8 cellular contexts compared by ENCODE assay signal in the genomic region with DNA sequence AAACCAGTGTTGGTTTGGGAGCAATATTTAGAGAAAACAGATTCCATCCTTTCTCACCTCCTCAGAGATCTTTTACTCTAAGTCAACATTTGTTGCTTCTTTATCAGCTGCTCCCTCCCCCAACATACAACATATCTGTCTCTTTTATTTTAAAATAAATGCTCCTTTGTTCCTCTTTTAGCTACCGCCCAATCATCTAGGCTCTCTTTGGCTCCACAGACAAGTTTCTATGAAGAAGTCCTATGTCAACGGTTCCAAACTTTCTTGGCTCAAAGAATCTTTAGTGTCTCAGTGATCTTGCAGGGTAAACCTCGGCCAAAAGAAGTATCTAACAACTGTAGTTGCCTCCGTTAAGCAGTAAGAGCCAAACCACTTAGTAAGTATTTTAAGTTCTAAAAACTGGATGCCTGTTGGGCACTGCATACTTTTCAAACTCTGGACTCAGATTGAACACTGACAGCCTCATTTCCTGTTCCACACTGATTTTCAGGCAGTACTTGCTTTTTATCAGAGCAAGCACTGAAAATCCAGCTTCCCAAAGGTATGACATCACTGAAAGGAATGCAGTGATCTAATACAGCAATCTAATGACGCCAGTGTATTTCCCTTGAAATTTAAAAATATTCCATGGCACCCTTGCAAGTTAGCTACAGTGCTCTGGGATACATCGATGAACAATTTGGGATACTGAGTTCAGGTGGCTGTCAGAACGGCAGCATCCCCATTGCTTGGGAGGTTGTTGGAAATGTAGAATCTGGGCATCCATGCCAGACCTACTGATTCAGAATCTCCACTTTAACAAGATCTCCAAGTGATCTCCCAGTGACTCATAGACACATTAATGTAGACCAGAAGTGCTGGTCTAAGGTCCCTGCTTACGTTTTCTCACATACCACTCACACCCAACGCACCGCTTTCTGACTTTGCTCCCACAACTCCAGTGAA. TPM values are rescaled to one million over a fixed set of nuclear protein-coding genes. Genes with fewer than 3 reads are reported as not detected.
DNase-seq lines count a peak whose midpoint lies in the region; ATAC-seq, FAIRE-seq and TF ChIP-seq lines count a peak whose summit lies in the region.

No MANE protein-coding gene starts in this region.

- peak; percentile 93 for FAIRE-seq in RCC 7860 (lab: Jason Lieb, UNC)

- H3K36me3 Mint-ChIP-seq in CD8-positive, alpha-beta T cell = peaks cover 8% of the 10 kb centered on the region
- peaks cover 5% of the 10 kb centered on the region for H3K36me3 Mint-ChIP-seq in osteocyte (ENCODE audit: unreplicated experiment)

- TF ChIP-seq CTCF in CD8-positive, alpha-beta T cell (IDR thresholded peaks at IDR 0.05) = no peak
- TF ChIP-seq CTCF in fibroblast of lung (conservative IDR thresholded peaks at IDR 0.05 in 1 of 2, IDR thresholded peaks at IDR 0.05 in 1 of 2; ENCODE audit: low read depth in 1 of 2, low read length in 2 of 2) = no peak
- TF ChIP-seq CTCF in osteocyte (IDR thresholded peaks at IDR 0.05) = no peak

- H3K79me2 ChIP-seq in fibroblast of lung (ENCODE audit: control insufficient read depth, insufficient read depth, low read length) = peaks cover 38% of the 10 kb centered on the region

- H4K20me1 ChIP-seq in fibroblast of lung (ENCODE audit: control insufficient read depth, extremely low read depth, insufficient read depth, low read length) = peaks cover 1% of the 10 kb centered on the region

- H3K9me3 Mint-ChIP-seq in CD8-positive, alpha-beta T cell = no peaks in the 10 kb centered on the region
- H3K9me3 Mint-ChIP-seq in osteocyte (ENCODE audit: unreplicated experiment) = no peaks in the 10 kb centered on the region

- H3K36me3 ChIP-seq in CD8-positive, alpha-beta T cell (ENCODE audit: insufficient read depth, low read length) = no peaks in the 10 kb centered on the region
- no peaks in the 10 kb centered on the region for H3K36me3 ChIP-seq in fibroblast of lung (ENCODE audit: control insufficient read depth, insufficient read depth, low read length)

- DNase-seq in CD8-positive, alpha-beta T cell = no peak
- DNase-seq in RCC 7860 (ENCODE audit: low spot score) = peak; percentile 93
- DNase-seq in fibroblast of lung (ENCODE audit: low read depth in 2 of 2) = peak; percentile 94 to 98
- no peak for DNase-seq in osteocyte (ENCODE audit: extremely low spot score, unreplicated experiment)
- no peak for DNase-seq in activated CD4-positive, CD25-positive, alpha-beta regulatory T cell treated with anti-CD3 and anti-CD28 coated beads, Interleukin-2, amount 50 U/mL, for 72 hours
- DNase-seq in NCI-H2227 treated with DMSO at 0.1 percent for 48 hours (lab: John Stamatoyannopoulos, UW) = no peak

- POLR2A ChIA-PET in CD8-positive, alpha-beta T cell (lab: Charles Lee) = interaction anchor here (1.1 kb wide), 1 partner anchor 9 kb away, joined by 3 read pairs; no protein-coding TSS in a partner anchor

- H3K4me2 ChIP-seq in fibroblast of lung (ENCODE audit: extremely low read depth, insufficient read depth, low read length) = peak overlapping the region; percentile 53

- intact Hi-C loops in CD8-positive, alpha-beta T cell (cut with DNase I, micrococcal nuclease) = no loop called here

- no peaks in the 10 kb centered on the region for H3K9me3 ChIP-seq in CD8-positive, alpha-beta T cell (ENCODE audit: low read length)
- no peaks in the 10 kb centered on the region for H3K9me3 ChIP-seq in fibroblast of lung (ENCODE audit: control insufficient read depth, insufficient read depth, low read depth, low read length)

- no peak overlapping the region for H3K27ac ChIP-seq in CD8-positive, alpha-beta T cell (ENCODE audit: low read depth, low read length)
- H3K27ac ChIP-seq in fibroblast of lung (ENCODE audit: insufficient read depth, low read length) = peak overlapping the region; percentile 86

- H3K27ac Mint-ChIP-seq in CD8-positive, alpha-beta T cell = peak overlapping the region; percentile 20
- peak overlapping the region; percentile 86 for H3K27ac Mint-ChIP-seq in osteocyte (ENCODE audit: unreplicated experiment)

- no peak overlapping the region for H3K4me3 ChIP-seq in CD8-positive, alpha-beta T cell (ENCODE audit: low read depth, low read length)
- peak overlapping the region in 2 of 4 experiments; percentile 4 to 14 for H3K4me3 ChIP-seq in fibroblast of lung (replicated peaks in 1 of 4; ENCODE audit: control extremely low read depth in 1 of 4, insufficient read depth in 1 of 4, low read depth in 3 of 4, low read length in 4 of 4)

- H3K4me1 ChIP-seq in CD8-positive, alpha-beta T cell (ENCODE audit: insufficient read depth, low read length) = no peaks in the 10 kb centered on the region
- H3K4me1 ChIP-seq in fibroblast of lung (ENCODE audit: control insufficient read depth, extremely low read depth, insufficient read depth, low read length) = peaks cover 3% of the 10 kb centered on the region

- H3K27me3 Mint-ChIP-seq in CD8-positive, alpha-beta T cell (ENCODE audit: low read depth) = no peaks in the 10 kb centered on the region
- H3K27me3 Mint-ChIP-seq in osteocyte (ENCODE audit: unreplicated experiment) = no peaks in the 10 kb centered on the region

- H3K27me3 ChIP-seq in CD8-positive, alpha-beta T cell (ENCODE audit: insufficient read depth, low read length) = no peaks in the 10 kb centered on the region
- no peaks in the 10 kb centered on the region for H3K27me3 ChIP-seq in fibroblast of lung (ENCODE audit: control insufficient read depth, insufficient read depth, low read length)

- peaks cover 71% of the 10 kb centered on the region for H3K4me1 Mint-ChIP-seq in CD8-positive, alpha-beta T cell (ENCODE audit: low read depth)
- peaks cover 45% of the 10 kb centered on the region for H3K4me1 Mint-ChIP-seq in osteocyte (ENCODE audit: unreplicated experiment)

- CTCF ChIA-PET in CD8-positive, alpha-beta T cell (lab: Charles Lee) = no interaction called here

- no peak for ATAC-seq in CD8-positive, alpha-beta T cell
- ATAC-seq in HG02870 (IDR thresholded peaks at IDR 0.05; ENCODE audit: unreplicated experiment) = no peak
- no peak for ATAC-seq in HG03565 (IDR thresholded peaks at IDR 0.05; ENCODE audit: unreplicated experiment)

- H3K9ac ChIP-seq in fibroblast of lung (ENCODE audit: insufficient read depth, low read length) = peak overlapping the region; percentile 3

- no peak overlapping the region for H3K4me3 Mint-ChIP-seq in CD8-positive, alpha-beta T cell
- peak overlapping the region; percentile 42 for H3K4me3 Mint-ChIP-seq in osteocyte (ENCODE audit: unreplicated experiment)

- H2AFZ ChIP-seq in fibroblast of lung (ENCODE audit: low read length) = no peak overlapping the region

RNA-seq across cellular contexts. Expression of a gene that starts 26.8 kb away (rescaled TPM):
- total RNA-seq in CD8-positive, alpha-beta T cell = 10 to 100 TPM in 1 of 2 experiments, 1 to 10 TPM in 1; 8.5 to 12.2 TPM
- total RNA-seq in fibroblast of lung = 47.8 and 50.9 TPM in 2 replicates
- polyA plus RNA-seq in fibroblast of lung = 28.0 and 49.3 TPM in 2 replicates
- polyA plus RNA-seq in fibroblast of lung (2012) = 17.1 and 31.6 TPM in 2 replicates
- polyA minus RNA-seq in fibroblast of lung (ENCODE audit: low replicate concordance) = 3.0 and 3.9 TPM in 2 replicates
- 27.5 and 30.3 TPM in 2 replicates for total RNA-seq in osteocyte

RNA-seq across cellular contexts. Expression of a gene that starts 57.2 kb away (rescaled TPM):
- 10 to 100 TPM; 30.1 to 31.8 TPM for total RNA-seq in CD8-positive, alpha-beta T cell
- total RNA-seq in fibroblast of lung (13.1 and 16.0 TPM in 2 replicates), osteocyte (13.5 and 14.7 TPM in 2 replicates)
- 7.6 and 9.5 TPM in 2 replicates for polyA plus RNA-seq in fibroblast of lung
- polyA plus RNA-seq in fibroblast of lung (2012) = 5.4 and 6.1 TPM in 2 replicates
- polyA minus RNA-seq in fibroblast of lung (ENCODE audit: low replicate concordance) = 1.9 and 7.3 TPM in 2 replicates

RNA-seq across cellular contexts. Expression of a gene that starts 57.7 kb away (rescaled TPM):
- total RNA-seq in CD8-positive, alpha-beta T cell = 10 to 100 TPM; 28.8 to 28.9 TPM
- total RNA-seq in fibroblast of lung (14.1 and 17.0 TPM in 2 replicates), osteocyte (13.4 and 14.8 TPM in 2 replicates)
- polyA plus RNA-seq in fibroblast of lung = 5.8 and 6.1 TPM in 2 replicates
- 5.3 TPM in 2 replicates for polyA plus RNA-seq in fibroblast of lung (2012)
- polyA minus RNA-seq in fibroblast of lung (ENCODE audit: low replicate concordance) = 6.0 and 10.3 TPM in 2 replicates

Comparison
In these comparisons a context has a peak if more than half of its experiments do, and no peak if none do; other contexts are left out.
1. DNase-seq: peak in RCC 7860 (single experiment) and fibroblast of lung (2 of 2); none in CD8-positive, alpha-beta T cell (0 of 7), osteocyte (single experiment), activated CD4-positive, CD25-positive, alpha-beta regulatory T cell treated with anti-CD3 and anti-CD28 coated beads, Interleukin-2, amount 50 U/mL, for 72 hours (single experiment) and NCI-H2227 treated with DMSO at 0.1 percent for 48 hours (single experiment).